ENCODE assay signal across 18 cellular contexts in the genomic region with DNA sequence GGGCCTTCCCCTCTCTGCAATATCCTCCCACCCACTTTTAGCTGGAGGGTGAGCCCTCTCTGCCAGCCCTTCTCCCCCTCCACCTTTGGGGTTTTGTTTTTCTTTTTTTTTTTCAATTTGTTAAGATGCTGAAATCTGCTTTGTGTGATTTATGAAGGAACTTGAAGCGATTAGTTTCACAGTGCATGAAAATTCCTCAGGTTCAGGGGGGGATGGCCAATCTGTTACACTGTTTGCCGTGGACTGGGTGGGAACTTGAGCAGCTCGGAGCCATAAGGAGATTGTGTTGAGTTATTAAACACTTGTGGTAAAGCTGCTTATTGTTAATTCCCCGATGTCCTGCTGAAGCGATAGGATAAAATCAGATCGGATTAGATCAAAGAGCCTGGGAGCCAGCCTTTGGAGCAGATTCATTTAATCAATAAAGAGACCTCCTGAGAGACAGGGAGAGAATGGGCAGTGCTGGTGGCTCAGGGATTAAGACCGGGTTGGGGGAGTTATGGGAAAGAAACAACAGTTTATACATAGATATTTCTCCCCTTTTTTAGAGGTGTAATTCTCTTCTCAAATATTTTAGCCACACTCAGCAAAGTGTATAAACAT.
"Had no signal": no experiment of that assay in that cellular context is flagged by ENCODE, and none has a peak within 500 bp of the region (broad histone marks: within the 10 kb centered on the region; RNA-seq: fewer than 3 reads in every experiment).

No MANE protein-coding gene starts in this region.

- ATAC-seq: activated CD8-positive, alpha-beta T cell treated with anti-CD3 and anti-CD28 coated beads, Interleukin-2, amount 10 ng/mL, durations not matched to agents 7 days and 5 days; activated naive CD4-positive, alpha-beta T cell treated with anti-CD3 and anti-CD28 coated beads, Interleukin-2, amount 50 U/mL, for 72 hours; activated T-cell treated with anti-CD3 and anti-CD28 coated beads, Interleukin-2, amount 50 U/mL, for 72 hours; left lung; naive thymus-derived CD8-positive, alpha-beta T cell had no signal

- DNase-seq: activated B cell treated with CpG ODN at 0.5 μM for 24 hours; activated CD4-positive, alpha-beta T cell treated with anti-CD3 and anti-CD28 coated beads for 48 hours; activated CD8-positive, alpha-beta memory T cell treated with anti-CD3 and anti-CD28 coated beads, Interleukin-2, amount 50 U/mL, for 4 hours; activated CD8-positive, alpha-beta T cell treated with anti-CD3 and anti-CD28 coated beads, Interleukin-2, amount 10 ng/mL, durations not matched to agents 7 days and 5 days; activated gamma-delta T cell; activated T-cell treated with anti-CD3 and anti-CD28 coated beads, Interleukin-2, amount 50 U/mL, for 72 hours; left lung; naive thymus-derived CD8-positive, alpha-beta T cell; stimulated activated CD4-positive, alpha-beta T cell treated with anti-CD3 and anti-CD28 coated beads, Interleukin-2, amount 100 ng/mL, for 48 hours; stimulated activated naive CD4-positive, alpha-beta T cell; tibial artery; uterus had no signal

- FAIRE-seq: islet of Langerhans, TTC549 had no signal

- H3K4me1 Mint-ChIP-seq: activated B cell treated with CpG ODN at 0.5 μM for 24 hours; central memory CD8-positive, alpha-beta T cell had no signal

- H3K36me3 Mint-ChIP-seq: activated naive CD4-positive, alpha-beta T cell treated with anti-CD3 and anti-CD28 coated beads, Interleukin-2, amount 50 U/mL, for 72 hours; naive thymus-derived CD8-positive, alpha-beta T cell had no signal

- H3K27me3 ChIP-seq: brain microvascular endothelial cell, left lung, tibial artery, uterus had no signal

- H3K4me3 ChIP-seq: left lung, tibial artery, uterus had no signal

- H3K9me3 Mint-ChIP-seq: activated B cell treated with CpG ODN at 0.5 μM for 24 hours; activated naive CD4-positive, alpha-beta T cell treated with anti-CD3 and anti-CD28 coated beads, Interleukin-2, amount 50 U/mL, for 72 hours; activated T-cell treated with anti-CD3 and anti-CD28 coated beads, Interleukin-2, amount 50 U/mL, for 72 hours; central memory CD8-positive, alpha-beta T cell; dendritic cell treated with granulocyte-macrophage colony-stimulating factor and Interleukin-4, amounts not matched to agents 40 ng/mL and 50 ng/mL, for 4 days; naive thymus-derived CD8-positive, alpha-beta T cell had no signal

- H3K27ac ChIP-seq: brain microvascular endothelial cell, left lung, tibial artery, uterus had no signal

- H3K27ac Mint-ChIP-seq: activated B cell treated with CpG ODN at 0.5 μM for 24 hours; activated CD8-positive, alpha-beta T cell treated with anti-CD3 and anti-CD28 coated beads, Interleukin-2, amount 10 ng/mL, durations not matched to agents 7 days and 5 days; activated naive CD4-positive, alpha-beta T cell treated with anti-CD3 and anti-CD28 coated beads, Interleukin-2, amount 50 U/mL, for 72 hours; activated T-cell treated with anti-CD3 and anti-CD28 coated beads, Interleukin-2, amount 50 U/mL, for 72 hours; dendritic cell treated with granulocyte-macrophage colony-stimulating factor and Interleukin-4, amounts not matched to agents 40 ng/mL and 50 ng/mL, for 4 days; naive thymus-derived CD8-positive, alpha-beta T cell had no signal

- H3K36me3 ChIP-seq: brain microvascular endothelial cell, left lung, tibial artery, uterus had no signal

- H3K4me1 ChIP-seq: uterus had no signal

- H3K9me3 ChIP-seq: left lung, tibial artery, uterus had no signal

- H3K4me3 Mint-ChIP-seq: activated B cell treated with CpG ODN at 0.5 μM for 24 hours; activated CD8-positive, alpha-beta T cell treated with anti-CD3 and anti-CD28 coated beads, Interleukin-2, amount 10 ng/mL, durations not matched to agents 7 days and 5 days; activated T-cell treated with anti-CD3 and anti-CD28 coated beads, Interleukin-2, amount 50 U/mL, for 72 hours; central memory CD8-positive, alpha-beta T cell; dendritic cell treated with granulocyte-macrophage colony-stimulating factor and Interleukin-4, amounts not matched to agents 40 ng/mL and 50 ng/mL, for 4 days; naive thymus-derived CD8-positive, alpha-beta T cell had no signal

- H3K27me3 Mint-ChIP-seq: activated B cell treated with CpG ODN at 0.5 μM for 24 hours; central memory CD8-positive, alpha-beta T cell; dendritic cell treated with granulocyte-macrophage colony-stimulating factor and Interleukin-4, amounts not matched to agents 40 ng/mL and 50 ng/mL, for 4 days; naive thymus-derived CD8-positive, alpha-beta T cell had no signal
